Comparison of ENCODE assay signal across 16 cellular contexts in genomic region chr6:116304538-116305097, GRCh38. TPM values are rescaled to one million over a fixed set of nuclear protein-coding genes. Genes with fewer than 3 reads are reported as not detected.
DNase-seq lines count a peak whose midpoint lies in the region; ATAC-seq and TF ChIP-seq lines count a peak whose summit lies in the region.
"Had no signal": no experiment of that assay in that cellular context is flagged by ENCODE, and none has a peak within 500 bp of the region (broad histone marks: within the 10 kb centered on the region; RNA-seq: fewer than 3 reads in every experiment).

No MANE protein-coding gene starts in this region.

- peaks cover 9% of the 10 kb centered on the region for H3K36me3 Mint-ChIP-seq in stimulated activated memory B cell treated with anti-CD40 and anti-IgM and Interleukin-4, amounts not matched to agents 10 μg/mL and 1 μg/mL and 100 μg/mL, for 72 hours

- H3K79me2 ChIP-seq in OCI-LY3 (ENCODE audit: low read length) (no peaks in the 10 kb centered on the region), osteoblast (ENCODE audit: insufficient read depth, low read length) (no peaks in the 10 kb centered on the region)

- H2AFZ ChIP-seq in OCI-LY3 (ENCODE audit: low read depth, low read length) = no peak overlapping the region
- H2AFZ ChIP-seq in osteoblast (ENCODE audit: low read length) = no peak overlapping the region
- H2AFZ ChIP-seq: GM23248 had no signal

- H3K9me3 ChIP-seq in OCI-LY3 (ENCODE audit: insufficient read depth, low read length) (no peaks in the 10 kb centered on the region), osteoblast (ENCODE audit: low read depth, low read length) (no peaks in the 10 kb centered on the region)
- H3K9me3 ChIP-seq: Caco-2 had no signal

- no peak for ATAC-seq in stimulated activated memory B cell treated with anti-CD40 and anti-IgM and Interleukin-4, amounts not matched to agents 10 μg/mL and 1 μg/mL and 100 μg/mL, for 72 hours
- no peak for ATAC-seq in GM21786 (IDR thresholded peaks at IDR 0.05; ENCODE audit: unreplicated experiment)

- H3K4me3 Mint-ChIP-seq in stimulated activated memory B cell treated with anti-CD40 and anti-IgM and Interleukin-4, amounts not matched to agents 10 μg/mL and 1 μg/mL and 100 μg/mL, for 72 hours = no peak overlapping the region
- H3K4me3 Mint-ChIP-seq: CD8-positive, alpha-beta memory T cell had no signal

- H3K9ac ChIP-seq in OCI-LY3 (ENCODE audit: low read length) = peak overlapping the region; percentile 67
- H3K9ac ChIP-seq: BLaER1, GM23248 had no signal

- H3K36me3 ChIP-seq in OCI-LY3 (replicated peaks; ENCODE audit: low read depth, low read length) (no peaks in the 10 kb centered on the region), osteoblast (ENCODE audit: insufficient read depth, low read length) (no peaks in the 10 kb centered on the region)
- H3K36me3 ChIP-seq: BLaER1 had no signal

- H3K4me2 ChIP-seq in OCI-LY3 (ENCODE audit: low read length) (peak overlapping the region; percentile 79), osteoblast (ENCODE audit: insufficient read depth, low read length) (no peak overlapping the region)
- H3K4me2 ChIP-seq: BLaER1 had no signal

- no peak for TF ChIP-seq CTCF in OCI-LY3 (IDR thresholded peaks at IDR 0.05; ENCODE audit: low read depth, low read length)
- no peak for TF ChIP-seq CTCF in fibroblast of villous mesenchyme (IDR thresholded peaks at IDR 0.05; ENCODE audit: insufficient read depth, low read depth, low read length)
- TF ChIP-seq CTCF in osteoblast (IDR thresholded peaks at IDR 0.05; ENCODE audit: extremely low read depth, low read depth, low read length) = no peak

- DNase-seq in NCI-H82 (lab: John Stamatoyannopoulos, UW) (peak; percentile 4), NCI-H82 treated with DMSO at 0.1 percent for 48 hours (lab: John Stamatoyannopoulos, UW; ENCODE audit: unreplicated experiment) (no peak), fibroblast of villous mesenchyme (ENCODE audit: low read depth) (peak; percentile 30), osteoblast (ENCODE audit: insufficient read length, low spot score, missing footprints) (peak; percentile 17), SK-N-DZ (ENCODE audit: low spot score) (no peak)
- DNase-seq: Caco-2; CD8-positive, alpha-beta memory T cell; DMS53; GM23248; H7 had no signal

- H3K27ac Mint-ChIP-seq in stimulated activated memory B cell treated with anti-CD40 and anti-IgM and Interleukin-4, amounts not matched to agents 10 μg/mL and 1 μg/mL and 100 μg/mL, for 72 hours = no peak overlapping the region

- peak overlapping the region; percentile 38 for H3K4me3 ChIP-seq in OCI-LY3 (ENCODE audit: low read length)
- H3K4me3 ChIP-seq in fibroblast of villous mesenchyme (ENCODE audit: low read depth, low read length) = no peak overlapping the region
- no peak overlapping the region for H3K4me3 ChIP-seq in osteoblast (ENCODE audit: insufficient read depth, low read length)
- H3K4me3 ChIP-seq: BLaER1, GM23248 had no signal

- H3K27me3 Mint-ChIP-seq in stimulated activated memory B cell treated with anti-CD40 and anti-IgM and Interleukin-4, amounts not matched to agents 10 μg/mL and 1 μg/mL and 100 μg/mL, for 72 hours = no peaks in the 10 kb centered on the region
- H3K27me3 Mint-ChIP-seq: CD8-positive, alpha-beta memory T cell had no signal

- H3K9me3 Mint-ChIP-seq in stimulated activated memory B cell treated with anti-CD40 and anti-IgM and Interleukin-4, amounts not matched to agents 10 μg/mL and 1 μg/mL and 100 μg/mL, for 72 hours = peaks cover 5% of the 10 kb centered on the region

- no peaks in the 10 kb centered on the region for H3K27me3 ChIP-seq in OCI-LY3 (ENCODE audit: low read depth, low read length)
- no peaks in the 10 kb centered on the region for H3K27me3 ChIP-seq in osteoblast (ENCODE audit: insufficient read depth, low read length)
- H3K27me3 ChIP-seq: BLaER1 had no signal

- H3K4me1 Mint-ChIP-seq in stimulated activated memory B cell treated with anti-CD40 and anti-IgM and Interleukin-4, amounts not matched to agents 10 μg/mL and 1 μg/mL and 100 μg/mL, for 72 hours = peaks cover 24% of the 10 kb centered on the region

- H3K27ac ChIP-seq in OCI-LY3 (ENCODE audit: low read length) (peak overlapping the region; percentile 91), osteoblast (ENCODE audit: low read depth, low read length) (no peak overlapping the region)
- H3K27ac ChIP-seq: 22Rv1, BLaER1, GM23248, HL-60 had no signal

- H3K4me1 ChIP-seq in OCI-LY3 (ENCODE audit: low read length) (peaks cover 61% of the 10 kb centered on the region), osteoblast (ENCODE audit: insufficient read depth, low read length) (no peaks in the 10 kb centered on the region)
- H3K4me1 ChIP-seq: Caco-2 had no signal

- H4K20me1 ChIP-seq in OCI-LY3 (ENCODE audit: insufficient read depth, low read length) = no peaks in the 10 kb centered on the region
- H4K20me1 ChIP-seq in osteoblast (ENCODE audit: insufficient read depth, low read length) = no peaks in the 10 kb centered on the region
- H4K20me1 ChIP-seq: BLaER1 had no signal

RNA-seq across cellular contexts. Expression of gene TSPYL1, which starts 24.9 kb away (rescaled TPM):
- total RNA-seq in fibroblast of villous mesenchyme (76.3 and 114 TPM in 2 replicates), osteoblast (89.4 and 91.6 TPM in 2 replicates)
- 36.5 and 41.0 TPM in 2 replicates for polyA plus RNA-seq in SK-N-DZ (2014; cell fraction: cytosol; rRNA removed)
- 13.4 and 15.2 TPM in 2 replicates for polyA plus RNA-seq in SK-N-DZ (2014; cell fraction: nucleus; rRNA removed)

RNA-seq across cellular contexts. Expression of gene TSPYL4, which starts 50.7 kb away (rescaled TPM):
- total RNA-seq in fibroblast of villous mesenchyme = 16.4 and 18.0 TPM in 2 replicates
- 23.9 and 24.6 TPM in 2 replicates for total RNA-seq in osteoblast
- 44.3 and 49.9 TPM in 2 replicates for polyA plus RNA-seq in SK-N-DZ (2014; cell fraction: cytosol; rRNA removed)
- polyA plus RNA-seq in SK-N-DZ (2014; cell fraction: nucleus; rRNA removed) = 28.0 and 34.0 TPM in 2 replicates

Comparison
In these comparisons a context has a peak if more than half of its experiments do, and no peak if none do; other contexts are left out.
1. DNase-seq: peak in NCI-H82 (single experiment), fibroblast of villous mesenchyme (single experiment) and osteoblast (single experiment); none in NCI-H82 treated with DMSO at 0.1 percent for 48 hours (single experiment) and SK-N-DZ (single experiment).